1 cellular context compared by ENCODE assay signal in the genomic region with DNA sequence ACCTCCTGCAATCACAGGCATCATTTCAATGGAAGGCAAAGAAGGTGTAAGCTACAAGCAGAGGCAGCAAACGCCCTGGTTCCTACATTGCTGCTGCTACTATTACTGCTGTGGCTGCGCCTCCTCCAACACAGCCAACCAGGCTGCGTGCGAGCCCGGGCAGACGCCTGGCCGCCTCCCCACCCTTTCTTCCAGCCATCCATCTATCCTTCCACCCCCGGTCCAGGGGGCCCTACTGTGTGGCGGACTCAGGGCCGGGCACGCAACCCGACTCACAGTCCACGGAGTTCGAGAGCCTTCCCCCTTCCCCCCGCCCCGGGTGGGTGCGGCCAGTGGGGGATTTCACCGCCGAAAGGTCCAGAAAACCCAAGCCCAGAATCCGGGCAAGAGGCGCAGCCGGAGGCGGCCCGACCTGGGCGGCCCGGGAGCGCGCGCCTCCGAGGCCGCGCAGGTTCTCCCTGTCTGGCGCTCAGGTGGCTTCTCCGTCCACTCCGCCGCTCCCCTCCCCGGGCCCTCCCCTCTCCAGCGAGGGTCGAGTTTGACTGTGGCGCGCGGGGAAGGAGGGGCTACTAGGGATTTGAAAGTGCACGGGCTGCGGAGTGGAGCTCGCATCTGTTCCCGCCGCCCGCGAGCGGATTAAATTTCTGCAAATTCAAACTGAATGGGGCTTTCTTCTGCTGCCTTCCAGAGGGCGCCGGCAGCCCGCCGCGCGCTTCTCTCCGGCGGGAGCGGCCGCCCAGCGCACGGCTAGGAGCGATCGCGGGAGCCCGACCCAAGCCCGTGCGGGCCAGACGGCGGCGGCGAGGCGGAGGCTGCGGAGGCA.
TF ChIP-seq lines count a peak whose summit lies in the region.

HUNK (plus strand) TSS at position 569 of the 823 bp plus-strand sequence. CDS start 655 bp downstream, outside the sequence.

TF ChIP-seq in HEK293, 187 proteins besides CTCF, POLR2A, EP300 and RAD21 (continued from another document and continues in another):
- TF ChIP-seq, protein P1, sequence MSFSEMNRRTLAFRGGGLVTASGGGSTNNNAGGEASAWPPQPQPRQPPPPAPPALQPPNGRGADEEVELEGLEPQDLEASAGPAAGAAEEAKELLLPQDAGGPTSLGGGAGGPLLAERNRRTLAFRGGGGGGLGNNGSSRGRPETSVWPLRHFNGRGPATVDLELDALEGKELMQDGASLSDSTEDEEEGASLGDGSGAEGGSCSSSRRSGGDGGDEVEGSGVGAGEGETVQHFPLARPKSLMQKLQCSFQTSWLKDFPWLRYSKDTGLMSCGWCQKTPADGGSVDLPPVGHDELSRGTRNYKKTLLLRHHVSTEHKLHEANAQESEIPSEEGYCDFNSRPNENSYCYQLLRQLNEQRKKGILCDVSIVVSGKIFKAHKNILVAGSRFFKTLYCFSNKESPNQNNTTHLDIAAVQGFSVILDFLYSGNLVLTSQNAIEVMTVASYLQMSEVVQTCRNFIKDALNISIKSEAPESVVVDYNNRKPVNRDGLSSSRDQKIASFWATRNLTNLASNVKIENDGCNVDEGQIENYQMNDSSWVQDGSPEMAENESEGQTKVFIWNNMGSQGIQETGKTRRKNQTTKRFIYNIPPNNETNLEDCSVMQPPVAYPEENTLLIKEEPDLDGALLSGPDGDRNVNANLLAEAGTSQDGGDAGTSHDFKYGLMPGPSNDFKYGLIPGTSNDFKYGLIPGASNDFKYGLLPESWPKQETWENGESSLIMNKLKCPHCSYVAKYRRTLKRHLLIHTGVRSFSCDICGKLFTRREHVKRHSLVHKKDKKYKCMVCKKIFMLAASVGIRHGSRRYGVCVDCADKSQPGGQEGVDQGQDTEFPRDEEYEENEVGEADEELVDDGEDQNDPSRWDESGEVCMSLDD (tag by site-specific recombination; IDR thresholded peaks at IDR 0.05), result no peak
- TF ChIP-seq ZNF24 (tag by site-specific recombination; IDR thresholded peaks at IDR 0.05), result 0 out of 2 replicates have a peak, but pooled peaks have one; percentile 51
- TF ChIP-seq ZNF514 (tag by site-specific recombination; IDR thresholded peaks at IDR 0.05), result no peak
- TF ChIP-seq ZNF433 (tag by site-specific recombination; IDR thresholded peaks at IDR 0.05; ENCODE audit: low read depth), result no peak
- TF ChIP-seq ZNF585B (tag by site-specific recombination; IDR thresholded peaks at IDR 0.05), result no peak
- no peak for TF ChIP-seq ZNF626 (tag by site-specific recombination; IDR thresholded peaks at IDR 0.05)
- TF ChIP-seq ZNF580 (tag by site-specific recombination; IDR thresholded peaks at IDR 0.05), result no peak
- 0 out of 2 replicates have a peak, but pooled peaks have one; percentile 14 for TF ChIP-seq ZFP69B (tag by site-specific recombination; IDR thresholded peaks at IDR 0.05)
- TF ChIP-seq ZNF768 (tag by site-specific recombination; IDR thresholded peaks at IDR 0.05), result no peak
- no peak for TF ChIP-seq YY2 (tag by site-specific recombination; IDR thresholded peaks at IDR 0.05)
- no peak for TF ChIP-seq ZNF354C (tag by site-specific recombination; IDR thresholded peaks at IDR 0.05; ENCODE audit: borderline replicate concordance, low read depth)
- TF ChIP-seq ZNF292 (tag by site-specific recombination; IDR thresholded peaks at IDR 0.05; ENCODE audit: borderline replicate concordance, low read depth), result no peak
- no peak for TF ChIP-seq ZNF10 (tag by site-specific recombination; IDR thresholded peaks at IDR 0.05)
- TF ChIP-seq ZBTB8A (tag by site-specific recombination; IDR thresholded peaks at IDR 0.05), result peak; percentile 97
- no peak for TF ChIP-seq ZNF138 (tag by site-specific recombination; IDR thresholded peaks at IDR 0.05; ENCODE audit: borderline replicate concordance)
- TF ChIP-seq HOXA7 (CRISPR knock-in tag; IDR thresholded peaks at IDR 0.05; ENCODE audit: borderline replicate concordance), result no peak
- TF ChIP-seq RBAK (tag by site-specific recombination; IDR thresholded peaks at IDR 0.05), result no peak
- no peak for TF ChIP-seq ZNF530 (tag by site-specific recombination; IDR thresholded peaks at IDR 0.05; ENCODE audit: low read depth)
- peak; percentile 88; the same call in 1 of the 2 replicates for TF ChIP-seq KLF8 (tag by site-specific recombination; IDR thresholded peaks at IDR 0.05)
- TF ChIP-seq ZNF639 (tag by site-specific recombination; IDR thresholded peaks at IDR 0.05), result 0 out of 2 replicates have a peak, but pooled peaks have one; percentile 60
- no peak for TF ChIP-seq ZBTB48 (tag by site-specific recombination; IDR thresholded peaks at IDR 0.05)
- no peak for TF ChIP-seq ZNF558 (tag by site-specific recombination; IDR thresholded peaks at IDR 0.05)
- no peak for TF ChIP-seq SALL2 (tag by site-specific recombination; IDR thresholded peaks at IDR 0.05; ENCODE audit: borderline replicate concordance)
- TF ChIP-seq, protein P2, sequence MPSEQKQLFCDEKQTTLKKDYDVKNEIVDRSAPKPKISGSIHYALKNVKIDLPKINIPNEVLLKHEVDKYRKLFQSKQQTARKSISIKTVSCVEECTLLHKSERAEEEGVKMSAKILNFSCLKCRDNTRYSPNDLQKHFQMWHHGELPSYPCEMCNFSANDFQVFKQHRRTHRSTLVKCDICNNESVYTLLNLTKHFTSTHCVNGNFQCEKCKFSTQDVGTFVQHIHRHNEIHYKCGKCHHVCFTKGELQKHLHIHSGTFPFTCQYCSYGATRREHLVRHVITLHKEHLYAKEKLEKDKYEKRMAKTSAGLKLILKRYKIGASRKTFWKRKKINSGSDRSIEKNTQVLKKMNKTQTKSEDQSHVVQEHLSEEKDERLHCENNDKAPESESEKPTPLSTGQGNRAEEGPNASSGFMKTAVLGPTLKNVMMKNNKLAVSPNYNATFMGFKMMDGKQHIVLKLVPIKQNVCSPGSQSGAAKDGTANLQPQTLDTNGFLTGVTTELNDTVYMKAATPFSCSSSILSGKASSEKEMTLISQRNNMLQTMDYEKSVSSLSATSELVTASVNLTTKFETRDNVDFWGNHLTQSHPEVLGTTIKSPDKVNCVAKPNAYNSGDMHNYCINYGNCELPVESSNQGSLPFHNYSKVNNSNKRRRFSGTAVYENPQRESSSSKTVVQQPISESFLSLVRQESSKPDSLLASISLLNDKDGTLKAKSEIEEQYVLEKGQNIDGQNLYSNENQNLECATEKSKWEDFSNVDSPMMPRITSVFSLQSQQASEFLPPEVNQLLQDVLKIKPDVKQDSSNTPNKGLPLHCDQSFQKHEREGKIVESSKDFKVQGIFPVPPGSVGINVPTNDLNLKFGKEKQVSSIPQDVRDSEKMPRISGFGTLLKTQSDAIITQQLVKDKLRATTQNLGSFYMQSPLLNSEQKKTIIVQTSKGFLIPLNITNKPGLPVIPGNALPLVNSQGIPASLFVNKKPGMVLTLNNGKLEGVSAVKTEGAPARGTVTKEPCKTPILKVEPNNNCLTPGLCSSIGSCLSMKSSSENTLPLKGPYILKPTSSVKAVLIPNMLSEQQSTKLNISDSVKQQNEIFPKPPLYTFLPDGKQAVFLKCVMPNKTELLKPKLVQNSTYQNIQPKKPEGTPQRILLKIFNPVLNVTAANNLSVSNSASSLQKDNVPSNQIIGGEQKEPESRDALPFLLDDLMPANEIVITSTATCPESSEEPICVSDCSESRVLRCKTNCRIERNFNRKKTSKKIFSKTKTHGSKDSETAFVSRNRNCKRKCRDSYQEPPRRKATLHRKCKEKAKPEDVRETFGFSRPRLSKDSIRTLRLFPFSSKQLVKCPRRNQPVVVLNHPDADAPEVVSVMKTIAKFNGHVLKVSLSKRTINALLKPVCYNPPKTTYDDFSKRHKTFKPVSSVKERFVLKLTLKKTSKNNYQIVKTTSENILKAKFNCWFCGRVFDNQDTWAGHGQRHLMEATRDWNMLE (tag by site-specific recombination; conservative IDR thresholded peaks at IDR 0.05; ENCODE audit: low read depth), result peak; percentile 27; the same call in 1 of the 2 replicates
- no peak for TF ChIP-seq ZNF175 (tag by site-specific recombination; IDR thresholded peaks at IDR 0.05)
- TF ChIP-seq MZF1 (tag by site-specific recombination; IDR thresholded peaks at IDR 0.05; ENCODE audit: borderline replicate concordance), result no peak
- TF ChIP-seq ATF2 (tag by site-specific recombination; IDR thresholded peaks at IDR 0.05; ENCODE audit: low read depth), result no peak
- TF ChIP-seq FEZF1 (tag by site-specific recombination; IDR thresholded peaks at IDR 0.05), result no peak
- no peak for TF ChIP-seq ZNF211 (tag by site-specific recombination; IDR thresholded peaks at IDR 0.05; ENCODE audit: low read depth)
- TF ChIP-seq ZFP37 (tag by site-specific recombination; IDR thresholded peaks at IDR 0.05), result peak; percentile 91; the same call in 1 of the 2 replicates
- TF ChIP-seq ZNF792 (tag by site-specific recombination; IDR thresholded peaks at IDR 0.05), result no peak
- TF ChIP-seq ZNF274 (IDR thresholded peaks at IDR 0.05; ENCODE audit: low read length), result no peak
- TF ChIP-seq ZNF274 (tag by site-specific recombination; IDR thresholded peaks at IDR 0.05; ENCODE audit: borderline replicate concordance), result no peak
- TF ChIP-seq ZNF26 (tag by site-specific recombination; IDR thresholded peaks at IDR 0.05), result no peak
- TF ChIP-seq ZNF157 (tag by site-specific recombination; IDR thresholded peaks at IDR 0.05), result no peak
- TF ChIP-seq, protein P3, sequence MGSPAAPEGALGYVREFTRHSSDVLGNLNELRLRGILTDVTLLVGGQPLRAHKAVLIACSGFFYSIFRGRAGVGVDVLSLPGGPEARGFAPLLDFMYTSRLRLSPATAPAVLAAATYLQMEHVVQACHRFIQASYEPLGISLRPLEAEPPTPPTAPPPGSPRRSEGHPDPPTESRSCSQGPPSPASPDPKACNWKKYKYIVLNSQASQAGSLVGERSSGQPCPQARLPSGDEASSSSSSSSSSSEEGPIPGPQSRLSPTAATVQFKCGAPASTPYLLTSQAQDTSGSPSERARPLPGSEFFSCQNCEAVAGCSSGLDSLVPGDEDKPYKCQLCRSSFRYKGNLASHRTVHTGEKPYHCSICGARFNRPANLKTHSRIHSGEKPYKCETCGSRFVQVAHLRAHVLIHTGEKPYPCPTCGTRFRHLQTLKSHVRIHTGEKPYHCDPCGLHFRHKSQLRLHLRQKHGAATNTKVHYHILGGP (tag by site-specific recombination; IDR thresholded peaks at IDR 0.05), result no peak
- TF ChIP-seq ZNF670 (tag by site-specific recombination; IDR thresholded peaks at IDR 0.05; ENCODE audit: low read depth), result no peak
- TF ChIP-seq, protein P4, sequence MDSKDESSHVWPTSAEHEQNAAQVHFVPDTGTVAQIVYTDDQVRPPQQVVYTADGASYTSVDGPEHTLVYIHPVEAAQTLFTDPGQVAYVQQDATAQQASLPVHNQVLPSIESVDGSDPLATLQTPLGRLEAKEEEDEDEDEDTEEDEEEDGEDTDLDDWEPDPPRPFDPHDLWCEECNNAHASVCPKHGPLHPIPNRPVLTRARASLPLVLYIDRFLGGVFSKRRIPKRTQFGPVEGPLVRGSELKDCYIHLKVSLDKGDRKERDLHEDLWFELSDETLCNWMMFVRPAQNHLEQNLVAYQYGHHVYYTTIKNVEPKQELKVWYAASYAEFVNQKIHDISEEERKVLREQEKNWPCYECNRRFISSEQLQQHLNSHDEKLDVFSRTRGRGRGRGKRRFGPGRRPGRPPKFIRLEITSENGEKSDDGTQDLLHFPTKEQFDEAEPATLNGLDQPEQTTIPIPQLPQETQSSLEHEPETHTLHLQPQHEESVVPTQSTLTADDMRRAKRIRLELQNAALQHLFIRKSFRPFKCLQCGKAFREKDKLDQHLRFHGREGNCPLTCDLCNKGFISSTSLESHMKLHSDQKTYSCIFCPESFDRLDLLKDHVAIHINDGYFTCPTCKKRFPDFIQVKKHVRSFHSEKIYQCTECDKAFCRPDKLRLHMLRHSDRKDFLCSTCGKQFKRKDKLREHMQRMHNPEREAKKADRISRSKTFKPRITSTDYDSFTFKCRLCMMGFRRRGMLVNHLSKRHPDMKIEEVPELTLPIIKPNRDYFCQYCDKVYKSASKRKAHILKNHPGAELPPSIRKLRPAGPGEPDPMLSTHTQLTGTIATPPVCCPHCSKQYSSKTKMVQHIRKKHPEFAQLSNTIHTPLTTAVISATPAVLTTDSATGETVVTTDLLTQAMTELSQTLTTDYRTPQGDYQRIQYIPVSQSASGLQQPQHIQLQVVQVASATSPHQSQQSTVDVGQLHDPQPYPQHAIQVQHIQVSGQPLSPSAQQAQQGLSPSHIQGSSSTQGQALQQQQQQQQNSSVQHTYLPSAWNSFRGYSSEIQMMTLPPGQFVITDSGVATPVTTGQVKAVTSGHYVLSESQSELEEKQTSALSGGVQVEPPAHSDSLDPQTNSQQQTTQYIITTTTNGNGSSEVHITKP (tag by site-specific recombination; IDR thresholded peaks at IDR 0.05), result peak; percentile 88
- TF ChIP-seq ZNF610 (tag by site-specific recombination; IDR thresholded peaks at IDR 0.05; ENCODE audit: borderline replicate concordance), result 0 out of 2 replicates have a peak, but pooled peaks have one; percentile 43
- no peak for TF ChIP-seq ZNF510 (tag by site-specific recombination; IDR thresholded peaks at IDR 0.05; ENCODE audit: insufficient replicate concordance)
